Comparison of ENCODE assay signal across 34 cellular contexts in genomic region chr5:58622884-58623871, GRCh38. TPM values are rescaled to one million over a fixed set of nuclear protein-coding genes. Genes with fewer than 3 reads are reported as not detected.
"Had no signal": no experiment of that assay in that cellular context is flagged by ENCODE, and none has a peak within 500 bp of the region (broad histone marks: within the 10 kb centered on the region; RNA-seq: fewer than 3 reads in every experiment).

No MANE protein-coding gene starts in this region.

- ATAC-seq: esophagus mucosa; left colon; naive thymus-derived CD8-positive, alpha-beta T cell; right lobe of liver; T-helper 17 cell had no signal

- H3K4me1 Mint-ChIP-seq: activated CD4-positive, alpha-beta T cell treated with anti-CD3 and anti-CD28 coated beads, Interleukin-2, amount 10 ng/mL, durations not matched to agents 24 days and 14 days; activated naive CD4-positive, alpha-beta T cell treated with anti-CD3 and anti-CD28 coated beads, Interleukin-2, amount 10 ng/mL, durations not matched to agents 7 days and 5 days; activated naive CD8-positive, alpha-beta T cell treated with anti-CD3 and anti-CD28 coated beads, Interleukin-2, amount 10 ng/mL, durations not matched to agents 7 days and 5 days; immature natural killer cell; naive thymus-derived CD8-positive, alpha-beta T cell; T-helper 17 cell had no signal

- H3K36me3 Mint-ChIP-seq: activated CD4-positive, alpha-beta memory T cell treated with anti-CD3 and anti-CD28 coated beads for 36 hours; activated naive CD4-positive, alpha-beta T cell treated with anti-CD3 and anti-CD28 coated beads, Interleukin-2, amount 10 ng/mL, durations not matched to agents 7 days and 5 days; activated naive CD8-positive, alpha-beta T cell treated with anti-CD3 and anti-CD28 coated beads, Interleukin-2, amount 10 ng/mL, durations not matched to agents 7 days and 5 days; immature natural killer cell; naive thymus-derived CD8-positive, alpha-beta T cell had no signal

- H3K4me3 ChIP-seq: ascending aorta, right lobe of liver, skin epidermis, tibial nerve had no signal

- H3K27me3 ChIP-seq: ascending aorta, brain microvascular endothelial cell, neutrophil, right lobe of liver, tibial nerve had no signal

- H3K27ac Mint-ChIP-seq: activated CD4-positive, alpha-beta memory T cell treated with anti-CD3 and anti-CD28 coated beads for 36 hours; activated CD4-positive, alpha-beta T cell treated with anti-CD3 and anti-CD28 coated beads, Interleukin-2, amount 10 ng/mL, durations not matched to agents 24 days and 14 days; activated naive CD4-positive, alpha-beta T cell treated with anti-CD3 and anti-CD28 coated beads, Interleukin-2, amount 10 ng/mL, durations not matched to agents 7 days and 5 days; activated naive CD8-positive, alpha-beta T cell treated with anti-CD3 and anti-CD28 coated beads, Interleukin-2, amount 10 ng/mL, durations not matched to agents 7 days and 5 days; activated T-cell treated with anti-CD3 and anti-CD28 coated beads, Interleukin-2, amount 50 U/mL, for 24 hours; immature natural killer cell; naive thymus-derived CD8-positive, alpha-beta T cell; progenitor cell of endocrine pancreas had no signal

- H3K4me1 ChIP-seq: ascending aorta, right lobe of liver had no signal

- H3K27ac ChIP-seq: ascending aorta, brain microvascular endothelial cell, neutrophil, right lobe of liver, skin epidermis, tibial nerve had no signal

- H3K4me3 Mint-ChIP-seq: activated CD4-positive, alpha-beta memory T cell treated with anti-CD3 and anti-CD28 coated beads for 36 hours; activated CD4-positive, alpha-beta T cell treated with anti-CD3 and anti-CD28 coated beads, Interleukin-2, amount 10 ng/mL, durations not matched to agents 24 days and 14 days; activated naive CD4-positive, alpha-beta T cell treated with anti-CD3 and anti-CD28 coated beads, Interleukin-2, amount 10 ng/mL, durations not matched to agents 7 days and 5 days; activated naive CD8-positive, alpha-beta T cell treated with anti-CD3 and anti-CD28 coated beads, Interleukin-2, amount 10 ng/mL, durations not matched to agents 7 days and 5 days; activated T-cell treated with anti-CD3 and anti-CD28 coated beads, Interleukin-2, amount 50 U/mL, for 24 hours; immature natural killer cell; naive thymus-derived CD8-positive, alpha-beta T cell; T-helper 17 cell had no signal

- H3K9me3 Mint-ChIP-seq: activated CD4-positive, alpha-beta memory T cell treated with anti-CD3 and anti-CD28 coated beads for 36 hours; activated CD4-positive, alpha-beta T cell treated with anti-CD3 and anti-CD28 coated beads, Interleukin-2, amount 10 ng/mL, durations not matched to agents 24 days and 14 days; activated naive CD4-positive, alpha-beta T cell treated with anti-CD3 and anti-CD28 coated beads, Interleukin-2, amount 10 ng/mL, durations not matched to agents 7 days and 5 days; activated naive CD8-positive, alpha-beta T cell treated with anti-CD3 and anti-CD28 coated beads, Interleukin-2, amount 10 ng/mL, durations not matched to agents 7 days and 5 days; activated T-cell treated with anti-CD3 and anti-CD28 coated beads, Interleukin-2, amount 50 U/mL, for 24 hours; naive thymus-derived CD8-positive, alpha-beta T cell had no signal

- H3K27me3 Mint-ChIP-seq: activated CD4-positive, alpha-beta T cell treated with anti-CD3 and anti-CD28 coated beads, Interleukin-2, amount 10 ng/mL, durations not matched to agents 24 days and 14 days; activated naive CD4-positive, alpha-beta T cell treated with anti-CD3 and anti-CD28 coated beads, Interleukin-2, amount 10 ng/mL, durations not matched to agents 7 days and 5 days; activated T-cell treated with anti-CD3 and anti-CD28 coated beads, Interleukin-2, amount 50 U/mL, for 24 hours; progenitor cell of endocrine pancreas had no signal

- DNase-seq: activated CD4-positive, alpha-beta memory T cell treated with anti-CD3 and anti-CD28 coated beads for 36 hours; activated CD4-positive, alpha-beta T cell treated with anti-CD3 and anti-CD28 coated beads, Interleukin-2, amount 10 ng/mL, durations not matched to agents 24 days and 14 days; activated CD4-positive, CD25-positive, alpha-beta regulatory T cell treated with anti-CD3 and anti-CD28 coated beads, Interleukin-2, amount 50 U/mL, for 72 hours; activated CD8-positive, alpha-beta memory T cell treated with anti-CD3 and anti-CD28 coated beads, Interleukin-2, amount 50 U/mL, for 48 hours; activated gamma-delta T cell; activated naive CD4-positive, alpha-beta T cell treated with anti-CD3 and anti-CD28 coated beads, Interleukin-2, amount 10 ng/mL, durations not matched to agents 7 days and 5 days; activated naive CD8-positive, alpha-beta T cell treated with anti-CD3 and anti-CD28 coated beads, Interleukin-2, amount 10 ng/mL, durations not matched to agents 7 days and 5 days; activated T-cell treated with anti-CD3 and anti-CD28 coated beads, Interleukin-2, amount 50 U/mL, for 24 hours; brain microvascular endothelial cell; caudate nucleus; cortex of kidney; foreskin fibroblast; head of caudate nucleus; hypothalamus; immature natural killer cell; kidney; left colon; mammary epithelial cell; midbrain; naive thymus-derived CD8-positive, alpha-beta T cell; right lobe of liver; stimulated activated CD4-positive, alpha-beta T cell treated with anti-CD3 and anti-CD28 coated beads, Interleukin-1b, Interleukin-23, amount 100 ng/mL, for 48 hours; stimulated activated naive CD4-positive, alpha-beta T cell; T-helper 17 cell; T1000 had no signal

- H3K9me3 ChIP-seq: ascending aorta, neutrophil, right lobe of liver, tibial nerve had no signal

- H3K36me3 ChIP-seq: ascending aorta, brain microvascular endothelial cell, neutrophil, right lobe of liver, tibial nerve had no signal

- FAIRE-seq: kidney had no signal

RNA-seq across cellular contexts. Expression of gene RAB3C, which starts 40.3 kb away (rescaled TPM):
- total RNA-seq: activated CD4-positive, alpha-beta memory T cell treated with anti-CD3 and anti-CD28 coated beads for 36 hours; activated CD4-positive, alpha-beta T cell treated with anti-CD3 and anti-CD28 coated beads, Interleukin-2, amount 10 ng/mL, durations not matched to agents 24 days and 14 days; activated naive CD8-positive, alpha-beta T cell treated with anti-CD3 and anti-CD28 coated beads, Interleukin-2, amount 10 ng/mL, durations not matched to agents 7 days and 5 days; chondrocyte; mammary epithelial cell; naive thymus-derived CD8-positive, alpha-beta T cell; osteocyte; renal cortical epithelial cell had no signal
- polyA plus RNA-seq: immature natural killer cell; mammary epithelial cell; naive thymus-derived CD8-positive, alpha-beta T cell had no signal
